8 cellular contexts compared by ENCODE assay signal in the genomic region with DNA sequence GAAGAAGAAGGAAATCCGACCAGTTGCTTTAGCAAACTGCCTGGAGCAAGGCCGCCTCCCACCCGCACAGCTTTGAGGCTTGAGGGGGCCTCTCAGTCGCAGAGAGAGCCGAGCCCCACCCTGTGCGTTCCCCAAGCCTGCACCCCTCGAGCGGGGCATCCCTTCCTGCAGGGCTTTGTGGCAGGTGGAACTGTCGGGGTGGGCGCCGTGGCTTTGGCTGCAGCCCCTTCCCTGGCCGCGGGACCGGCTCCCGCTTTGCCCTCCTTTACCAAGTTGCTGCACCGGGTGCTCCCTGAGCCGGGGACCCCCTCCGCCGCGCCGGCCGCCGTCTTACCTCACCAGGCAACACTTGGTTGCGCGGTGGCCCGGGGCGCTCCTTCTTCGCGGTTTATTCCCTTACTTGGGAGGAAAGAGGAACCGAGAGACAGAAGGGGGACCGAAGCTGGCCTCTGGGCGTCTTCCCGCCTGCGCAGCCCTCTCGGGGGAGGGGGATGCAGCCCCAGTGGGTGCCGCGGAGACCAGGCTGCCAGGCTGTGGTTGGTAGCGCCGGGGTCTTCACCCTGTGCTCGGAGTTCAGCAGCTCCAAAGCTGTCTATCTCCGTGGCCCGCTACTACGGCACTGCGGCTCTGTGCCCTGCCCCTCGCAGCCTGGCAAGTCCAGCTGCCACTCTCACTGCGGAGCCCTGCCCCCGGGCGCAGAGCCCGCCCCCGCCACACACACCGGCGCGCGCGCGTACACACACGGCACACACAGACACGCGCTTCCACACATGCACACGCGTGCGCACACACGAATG. TPM values are rescaled to one million over a fixed set of nuclear protein-coding genes. Genes with fewer than 3 reads are reported as not detected.
DNase-seq lines count a peak whose midpoint lies in the region; ATAC-seq, FAIRE-seq and TF ChIP-seq lines count a peak whose summit lies in the region.

A gene (minus strand): TSS at position 623 of the 797 bp plus-strand sequence. CDS start 41,775 bp downstream, outside the sequence.

- H3K9me3 ChIP-seq in BLaER1 treated with 17β-estradiol and CSF1 and Interleukin-3, amounts not matched to agents 10 nM and 100 nM (replicated peaks in 1 of 11) = no peaks in the 10 kb centered on the region
- no peaks in the 10 kb centered on the region for H3K9me3 ChIP-seq in liver (ENCODE audit: control insufficient read depth in 4 of 4, low read length in 3 of 4)

- no peaks in the 10 kb centered on the region for H3K36me3 ChIP-seq in BLaER1 treated with 17β-estradiol and CSF1 and Interleukin-3, amounts not matched to agents 10 nM and 100 nM
- H3K36me3 ChIP-seq in liver (ENCODE audit: control insufficient read depth in 4 of 4, insufficient read depth in 3 of 4, low read depth in 1 of 4, low read length in 3 of 4) = no peaks in the 10 kb centered on the region

- H3K4me3 ChIP-seq in BLaER1 treated with 17β-estradiol and CSF1 and Interleukin-3, amounts not matched to agents 10 nM and 100 nM = peak within 1 kb of the TSS; percentile 47 to 74 (median 61)
- H3K4me3 ChIP-seq in liver (ENCODE audit: low read depth in 1 of 3, low read length in 3 of 3) = peak within 1 kb of the TSS in 2 of 3 donors; percentile 27 to 53

- no peak for TF ChIP-seq CTCF in liver (IDR thresholded peaks at IDR 0.05; ENCODE audit: low read depth, low read length, missing input control)

- peaks cover 0 to 8% (median 0%) of the 10 kb centered on the region in 11 experiments; a peak in 4 of 22 replicates for H4K20me1 ChIP-seq in BLaER1 treated with 17β-estradiol and CSF1 and Interleukin-3, amounts not matched to agents 10 nM and 100 nM

- peak; percentile 66 for ATAC-seq in GM18907 (IDR thresholded peaks at IDR 0.05; ENCODE audit: unreplicated experiment)
- peak; percentile 62 for ATAC-seq in HG03175 (IDR thresholded peaks at IDR 0.05; ENCODE audit: unreplicated experiment)

- no peak for FAIRE-seq in HTR-8/SVneo (lab: Jason Lieb, UNC)

- H3K27me3 ChIP-seq in BLaER1 treated with 17β-estradiol and CSF1 and Interleukin-3, amounts not matched to agents 10 nM and 100 nM = peaks cover 37 to 54% (median 45%) of the 10 kb centered on the region in 11 experiments
- H3K27me3 ChIP-seq in liver (ENCODE audit: control insufficient read depth in 4 of 4, insufficient read depth in 4 of 4, low read length in 3 of 4) = peaks cover 0 to 14% (median 0%) of the 10 kb centered on the region in 4 donors

- peak within 1 kb of the TSS; percentile 79 to 98 (median 94) for H3K4me2 ChIP-seq in BLaER1 treated with 17β-estradiol and CSF1 and Interleukin-3, amounts not matched to agents 10 nM and 100 nM

- WGBS in liver = 2% methylated on average over 63 of the region's 63 CpGs

- no peak for TF ChIP-seq RAD21 in liver (IDR thresholded peaks at IDR 0.05)

- peak within 1 kb of the TSS in 2 of 11 experiments; percentile 49 to 57; a peak in 3 of 22 replicates for H3K27ac ChIP-seq in BLaER1 treated with 17β-estradiol and CSF1 and Interleukin-3, amounts not matched to agents 10 nM and 100 nM
- H3K27ac ChIP-seq in liver (ENCODE audit: low read depth in 1 of 2, low read length in 2 of 2) = no peak within 1 kb of the TSS

- peaks cover 19 to 53% (median 23%) of the 10 kb centered on the region in 10 experiments for H3K4me1 ChIP-seq in BLaER1 treated with 17β-estradiol and CSF1 and Interleukin-3, amounts not matched to agents 10 nM and 100 nM
- peaks cover 0 to 9% (median 4%) of the 10 kb centered on the region in 4 donors for H3K4me1 ChIP-seq in liver (ENCODE audit: control insufficient read depth in 4 of 4, insufficient read depth in 4 of 4, low read length in 3 of 4)

- H3K9ac ChIP-seq in BLaER1 treated with 17β-estradiol and CSF1 and Interleukin-3, amounts not matched to agents 10 nM and 100 nM = peak within 1 kb of the TSS in 10 of 11 experiments; percentile 28 to 72 (median 46); a peak in 19 of 22 replicates
- H3K9ac ChIP-seq in liver (ENCODE audit: low read depth in 1 of 2, low read length in 2 of 2) = no peak within 1 kb of the TSS

- DNase-seq in RPMI7951 (ENCODE audit: low read depth) (peak; percentile 21), cerebellar cortex (ENCODE audit: low spot score) (peak; percentile 78), HTR-8/SVneo (ENCODE audit: insufficient read length, low spot score) (no peak)
- DNase-seq in stimulated activated CD4-positive, alpha-beta T cell treated with anti-CD3 and anti-CD28 coated beads, Interleukin-4, amount 100 ng/mL, for 48 hours (ENCODE audit: low read depth in 2 of 2) = peak; percentile 10 to 14

TF ChIP-seq in liver, 16 proteins besides CTCF, POLR2A, EP300 and RAD21:
- TF ChIP-seq FOXA1 (IDR thresholded peaks at IDR 0.05) (no peak), EGR1 (IDR thresholded peaks at IDR 0.05; ENCODE audit: low read depth in 2 of 2) (no peak), TAF1 (conservative IDR thresholded peaks at IDR 0.05) (no peak), YY1 (IDR thresholded peaks at IDR 0.05) (no peak)

RNA-seq across cellular contexts. Expression of the gene that starts here (rescaled TPM):
- total RNA-seq in RPMI7951 (2014; rRNA removed; shearing (Covaris generic)) = 15.3 and 17.3 TPM in 2 replicates
- 1 to 10 TPM; 2.1 to 7.8 TPM for total RNA-seq in liver
- 1 to 10 TPM in 1 of 2 donors, under 1 TPM in 1; 0.84 to 1.2 TPM for polyA plus RNA-seq in liver

Comparison
In these comparisons a context has a peak if more than half of its experiments do, and no peak if none do; other contexts are left out.
1. H3K9ac ChIP-seq: peak in BLaER1 treated with 17β-estradiol and CSF1 and Interleukin-3, amounts not matched to agents 10 nM and 100 nM (10 of 11); none in liver (0 of 2).